ENCODE assay signal across 23 cellular contexts in the genomic region with DNA sequence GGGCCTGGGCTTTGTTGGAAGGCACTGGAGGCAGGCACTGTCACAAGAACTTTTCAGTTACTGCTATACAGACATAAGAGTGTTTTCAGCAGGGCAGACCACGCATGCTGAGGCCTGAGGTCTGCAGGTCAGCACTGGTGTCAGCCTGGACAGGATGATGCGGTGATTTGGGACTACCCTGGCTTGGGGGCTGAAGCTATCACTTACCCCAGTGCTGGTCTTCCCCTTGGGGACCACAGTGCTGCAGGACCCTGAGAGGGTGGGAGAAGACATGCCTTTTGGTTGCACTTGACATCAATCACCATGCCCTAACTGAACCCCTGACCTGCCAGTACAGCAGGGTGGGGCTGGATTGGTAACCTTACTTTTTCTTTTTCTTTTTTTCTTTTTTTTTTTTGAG. TPM values are rescaled to one million over a fixed set of nuclear protein-coding genes. Genes with fewer than 3 reads are reported as not detected.
A peak's percentile ranks its signal among the peaks of the same experiment; 100 is the strongest.
DNase-seq lines count a peak whose midpoint lies in the region; ATAC-seq and TF ChIP-seq lines count a peak whose summit lies in the region.
"Had no signal": no experiment of that assay in that cellular context is flagged by ENCODE, and none has a peak within 500 bp of the region (broad histone marks: within the 10 kb centered on the region; RNA-seq: fewer than 3 reads in every experiment).

No MANE protein-coding gene starts in this region.

- peak overlapping the region; percentile 15 for H2AFZ ChIP-seq in IMR-90 (replicated peaks; ENCODE audit: low read length, poor library complexity)
- H2AFZ ChIP-seq in osteoblast (ENCODE audit: low read length), result no peak overlapping the region
- H2AFZ ChIP-seq: GM23338 had no signal

- H2BK15ac ChIP-seq in IMR-90 (ENCODE audit: low read depth, low read length), result no peak overlapping the region
- no peak overlapping the region for H2BK15ac ChIP-seq in mesendoderm (replicated peaks; ENCODE audit: low read depth)

- no peaks in the 10 kb centered on the region for H3K36me3 ChIP-seq in IMR-90 (ENCODE audit: control insufficient read depth, insufficient read depth, low read length)
- H3K36me3 ChIP-seq in mesendoderm (ENCODE audit: control insufficient read depth, insufficient read depth, low read length), result no peaks in the 10 kb centered on the region
- H3K36me3 ChIP-seq in osteoblast (ENCODE audit: insufficient read depth, low read length), result no peaks in the 10 kb centered on the region
- H3K36me3 ChIP-seq in tibial nerve, result no peaks in the 10 kb centered on the region
- no peaks in the 10 kb centered on the region for H3K36me3 ChIP-seq in esophagus muscularis mucosa
- H3K36me3 ChIP-seq: BLaER1, HAP-1 had no signal

- no peaks in the 10 kb centered on the region for H3K79me2 ChIP-seq in mesendoderm (ENCODE audit: control insufficient read depth, insufficient read depth, low read length)
- no peaks in the 10 kb centered on the region for H3K79me2 ChIP-seq in osteoblast (ENCODE audit: insufficient read depth, low read length)

- H4K8ac ChIP-seq in IMR-90 (ENCODE audit: low read depth in 2 of 2, low read length in 2 of 2) (no peak overlapping the region), mesendoderm (ENCODE audit: low read depth, low read length) (no peak overlapping the region)

- H2BK5ac ChIP-seq in IMR-90 (ENCODE audit: low read depth, low read length, poor library complexity, severe bottlenecking) (no peak overlapping the region), mesendoderm (ENCODE audit: low read length) (peak overlapping the region; percentile 31)

- ATAC-seq in IMR-90 (ENCODE audit: low read depth) (no peak), GM19452 (IDR thresholded peaks at IDR 0.05; ENCODE audit: unreplicated experiment) (no peak), right cardiac atrium (no peak)
- ATAC-seq: GM23338, K562 had no signal

- no peak overlapping the region for H2BK20ac ChIP-seq in IMR-90 (ENCODE audit: low read depth, low read length)

- H3K18ac ChIP-seq in IMR-90 (ENCODE audit: low read depth, low read length), result no peak overlapping the region
- H3K18ac ChIP-seq in mesendoderm (ENCODE audit: low read length), result peak overlapping the region; percentile 20

- dilution Hi-C loops in IMR-90 (cut with HindIII; ENCODE audit: low sequenced_read_pairs, unreplicated experiment), result no loop called here

- no peak overlapping the region for H2BK120ac ChIP-seq in IMR-90 (ENCODE audit: low read depth, low read length)
- no peak overlapping the region for H2BK120ac ChIP-seq in mesendoderm (ENCODE audit: low read depth, low read length)

- H4K20me1 ChIP-seq in IMR-90 (ENCODE audit: insufficient read depth, low read length), result no peaks in the 10 kb centered on the region
- H4K20me1 ChIP-seq in osteoblast (ENCODE audit: insufficient read depth, low read length), result no peaks in the 10 kb centered on the region
- H4K20me1 ChIP-seq: BLaER1 had no signal

- no peak overlapping the region for H3K9ac ChIP-seq in IMR-90 (ENCODE audit: low read depth, low read length)
- no peak overlapping the region for H3K9ac ChIP-seq in mesendoderm (ENCODE audit: low read length)
- H3K9ac ChIP-seq: BLaER1 had no signal

- 67% methylated on average over 1 of the region's 2 CpGs; no CpG with 5 or more reads in 1 of the 2 experiments for WGBS in IMR-90 (ENCODE audit: extremely low coverage in 2 of 2, insufficient read length in 1 of 2), 2 experiments
- no CpG with 5 or more reads among the region's 2 CpGs for WGBS in mesendoderm (ENCODE audit: extremely low coverage, insufficient coverage, low lambda C conversion rate)
- 95% methylated on average over 2 of the region's 2 CpGs for WGBS in right cardiac atrium
- WGBS in tibial nerve, 2 donors, result 81 to 93% methylated on average over 2 of the region's 2 CpGs
- WGBS in esophagus muscularis mucosa, result 100% methylated on average over 2 of the region's 2 CpGs

- CTCF ChIA-PET in GM10248 (lab: Yijun Ruan, JAX), result interaction anchor here (2.0 kb wide), 1 partner anchor 16 kb away, joined by 5 read pairs; no protein-coding TSS in a partner anchor
- CTCF ChIA-PET in IMR-90 (lab: Yijun Ruan, JAX), result no interaction called here

- no peak overlapping the region for H4K91ac ChIP-seq in IMR-90 (ENCODE audit: insufficient read depth, low read depth, low read length)

- no peak overlapping the region for H3K14ac ChIP-seq in IMR-90 (replicated peaks; ENCODE audit: low read depth, low read length)

- H4K5ac ChIP-seq in IMR-90 (ENCODE audit: low read depth, low read length) (no peak overlapping the region), mesendoderm (ENCODE audit: low read length) (no peak overlapping the region)

- no peak for TF ChIP-seq EP300 in tibial nerve (IDR thresholded peaks at IDR 0.05)
- no peak for TF ChIP-seq EP300 in esophagus muscularis mucosa (IDR thresholded peaks at IDR 0.05)

- H3K23ac ChIP-seq in IMR-90 (ENCODE audit: low read depth, low read length), result no peak overlapping the region
- no peak overlapping the region for H3K23ac ChIP-seq in mesendoderm (ENCODE audit: low read length)

- H3K27ac ChIP-seq in IMR-90 (ENCODE audit: insufficient read depth, low read length), result no peak overlapping the region
- no peak overlapping the region for H3K27ac ChIP-seq in mesendoderm (ENCODE audit: low read depth, low read length)
- H3K27ac ChIP-seq in osteoblast (ENCODE audit: low read depth, low read length), result no peak overlapping the region
- no peak overlapping the region for H3K27ac ChIP-seq in right cardiac atrium (ENCODE audit: low read length)
- no peak overlapping the region for H3K27ac ChIP-seq in tibial nerve
- H3K27ac ChIP-seq in esophagus muscularis mucosa (replicated peaks in 1 of 4), result no peak overlapping the region
- H3K27ac ChIP-seq: BLaER1, HL-60 had no signal

- TF ChIP-seq RAD21 in IMR-90 (IDR thresholded peaks at IDR 0.05; ENCODE audit: low read length), result no peak

- intact Hi-C loops in IMR-90 (cut with micrococcal nuclease), result no loop called here
- intact Hi-C loops in right cardiac atrium (cut with DNase I), result no loop called here
- intact Hi-C loops in esophagus muscularis mucosa (cut with DNase I), result no loop called here

- DNase-seq in GM10248 (ENCODE audit: extremely low spot score), result peak; percentile 14
- DNase-seq in IMR-90, result no peak
- no peak for DNase-seq in mesendoderm
- DNase-seq in osteoblast (ENCODE audit: insufficient read length, low spot score, missing footprints), result peak; percentile 57
- DNase-seq in right cardiac atrium, result no peak
- DNase-seq in tibial nerve (ENCODE audit: low spot score in 2 of 2), result no peak
- no peak for DNase-seq in esophagus muscularis mucosa (ENCODE audit: extremely low spot score)
- DNase-seq: 8988T; CD4-positive, alpha-beta memory T cell; DMS153; DMS79 treated with DMSO at 0.1 percent for 48 hours; GF-D8 had no signal

- no peak overlapping the region for H3K4ac ChIP-seq in IMR-90 (ENCODE audit: low read depth, low read length)
- H3K4ac ChIP-seq in mesendoderm (ENCODE audit: low read depth, low read length), result peak overlapping the region; percentile 58

- peaks cover 7% of the 10 kb centered on the region; the same call in 1 of the 2 replicates for H3K9me1 ChIP-seq in IMR-90 (ENCODE audit: insufficient read depth, low read length)

- BruUV-seq in IMR-90 (replicated peaks; lab: Mats Ljungman, UMichigan), result no TSS peak

- in situ Hi-C loops in IMR-90 (cut with MboI; ENCODE audit: low sequenced_read_pairs), result no loop called here

- H3K56ac ChIP-seq in IMR-90 (ENCODE audit: extremely low read depth, insufficient read depth, low read length) (no peak overlapping the region), mesendoderm (ENCODE audit: low read length) (peak overlapping the region; percentile 44)

- H3K9me3 ChIP-seq in IMR-90 (ENCODE audit: control insufficient read depth, insufficient read depth, low read length) (no peaks in the 10 kb centered on the region), osteoblast (ENCODE audit: low read depth, low read length) (no peaks in the 10 kb centered on the region), right cardiac atrium (ENCODE audit: control insufficient read depth, low read length) (no peaks in the 10 kb centered on the region), tibial nerve (no peaks in the 10 kb centered on the region), esophagus muscularis mucosa (no peaks in the 10 kb centered on the region)
- H3K9me3 ChIP-seq: BLaER1, HAP-1 had no signal

- H3K27me3 ChIP-seq in IMR-90 (ENCODE audit: control insufficient read depth, insufficient read depth, low read length) (peaks cover 7% of the 10 kb centered on the region), mesendoderm (ENCODE audit: insufficient read depth, low read length, poor library complexity) (no peaks in the 10 kb centered on the region), osteoblast (ENCODE audit: insufficient read depth, low read length) (no peaks in the 10 kb centered on the region), right cardiac atrium (ENCODE audit: control insufficient read depth, insufficient read depth) (no peaks in the 10 kb centered on the region), tibial nerve (no peaks in the 10 kb centered on the region), esophagus muscularis mucosa (peaks cover 0 to 23% (median 0%) of the 10 kb centered on the region in 4 donors)
- H3K27me3 ChIP-seq: BLaER1 had no signal

- H3K4me3 ChIP-seq in IMR-90 (ENCODE audit: insufficient read depth, low read depth, low read length) (no peak overlapping the region), mesendoderm (ENCODE audit: low read length) (no peak overlapping the region), osteoblast (ENCODE audit: insufficient read depth, low read length) (no peak overlapping the region), right cardiac atrium (ENCODE audit: low read length) (no peak overlapping the region), tibial nerve (no peak overlapping the region), esophagus muscularis mucosa (no peak overlapping the region)
- H3K4me3 ChIP-seq: BLaER1, GM12878, GM23338, HAP-1, K562 had no signal

- H2AK5ac ChIP-seq in IMR-90 (ENCODE audit: low read depth, low read length), result peak overlapping the region; percentile 61; the same call in 1 of the 2 replicates
- H2AK5ac ChIP-seq in mesendoderm (ENCODE audit: low read length), result peak overlapping the region; percentile 76

- H3K79me1 ChIP-seq in IMR-90 (ENCODE audit: low read depth in 1 of 2, low read length in 2 of 2), result no peaks in the 10 kb centered on the region
- H3K79me1 ChIP-seq in mesendoderm (ENCODE audit: low read length), result no peaks in the 10 kb centered on the region

- H3K4me2 ChIP-seq in IMR-90 (ENCODE audit: low read depth, low read length) (no peak overlapping the region), mesendoderm (ENCODE audit: low read length) (no peak overlapping the region), osteoblast (ENCODE audit: insufficient read depth, low read length) (no peak overlapping the region)
- H3K4me2 ChIP-seq: GM23338 had no signal

- POLR2A ChIA-PET in GM10248 (lab: Yijun Ruan, JAX), result no interaction called here
- POLR2A ChIA-PET in IMR-90 (lab: Charles Lee; ENCODE audit: unreplicated experiment), result no interaction called here

- TF ChIP-seq POLR2A in IMR-90 (IDR thresholded peaks at IDR 0.05; ENCODE audit: low read depth, low read length) (no peak), tibial nerve (IDR thresholded peaks at IDR 0.05) (no peak), esophagus muscularis mucosa (IDR thresholded peaks at IDR 0.05; ENCODE audit: low read depth) (no peak)

- no peak overlapping the region for H2AK9ac ChIP-seq in IMR-90 (replicated peaks; ENCODE audit: low read depth, low read length, poor library complexity)

- TF ChIP-seq CTCF in GM10248 (IDR thresholded peaks at IDR 0.05; ENCODE audit: control extremely low read depth, extremely low read depth, low read depth, missing control alignments) (no peak), IMR-90 (conservative IDR thresholded peaks at IDR 0.05; ENCODE audit: low read depth, low read length) (no peak), osteoblast (IDR thresholded peaks at IDR 0.05; ENCODE audit: extremely low read depth, low read depth, low read length) (no peak), tibial nerve (IDR thresholded peaks at IDR 0.05) (no peak), esophagus muscularis mucosa (IDR thresholded peaks at IDR 0.05) (no peak)

- no peaks in the 10 kb centered on the region for H3K4me1 ChIP-seq in IMR-90 (ENCODE audit: control insufficient read depth, insufficient read depth, low read length)
- peaks cover 3% of the 10 kb centered on the region for H3K4me1 ChIP-seq in mesendoderm (ENCODE audit: control insufficient read depth, low read depth, low read length)
- H3K4me1 ChIP-seq in osteoblast (ENCODE audit: insufficient read depth, low read length), result no peaks in the 10 kb centered on the region
- H3K4me1 ChIP-seq in right cardiac atrium (ENCODE audit: control insufficient read depth, insufficient read depth, low read length), result no peaks in the 10 kb centered on the region
- H3K4me1 ChIP-seq in tibial nerve, result peaks cover 0 to 10% (median 0%) of the 10 kb centered on the region in 4 donors
- peaks cover 0 to 8% (median 8%) of the 10 kb centered on the region in 4 donors for H3K4me1 ChIP-seq in esophagus muscularis mucosa
- H3K4me1 ChIP-seq: HAP-1 had no signal

RNA-seq across cellular contexts. Expression of gene DMRTB1, which starts 9.2 kb away (rescaled TPM):
- not detected in 2 replicates for total RNA-seq in IMR-90 (2012; rRNA removed)
- polyA plus RNA-seq in IMR-90 (2012; rRNA removed), result not detected in 2 replicates
- polyA plus RNA-seq in IMR-90 (2012; cell fraction: cytosol; rRNA removed), result not detected in 2 replicates
- polyA plus RNA-seq in IMR-90 (2012; cell fraction: nucleus; rRNA removed; ENCODE audit: low replicate concordance), result not detected in 2 replicates
- polyA plus RNA-seq in mesendoderm (2013, experiment 1 of 2), result 0.60 TPM
- polyA plus RNA-seq in mesendoderm (2013, experiment 2 of 2), result 0.53 TPM
- total RNA-seq in osteoblast, result not detected in 2 replicates
- not detected for total RNA-seq in right cardiac atrium
- polyA plus RNA-seq in right cardiac atrium, result not detected
- not detected for total RNA-seq in tibial nerve
- not detected for total RNA-seq in esophagus muscularis mucosa
- total RNA-seq: A673; CD4-positive, alpha-beta memory T cell; GM12878; HT1080 had no signal
- polyA plus RNA-seq: AG04450; CD14-positive monocyte; CD4-positive, alpha-beta memory T cell; GM12878 had no signal

Comparison
In these comparisons a context has a peak if more than half of its experiments do, and no peak if none do; other contexts are left out.
1. DNase-seq: peak in GM10248 (single experiment) and osteoblast (single experiment); none in IMR-90 (single experiment), mesendoderm (single experiment), right cardiac atrium (0 of 3), tibial nerve (0 of 2) and esophagus muscularis mucosa (single experiment).